ENCODE assay signal across 24 cellular contexts in the genomic region with DNA sequence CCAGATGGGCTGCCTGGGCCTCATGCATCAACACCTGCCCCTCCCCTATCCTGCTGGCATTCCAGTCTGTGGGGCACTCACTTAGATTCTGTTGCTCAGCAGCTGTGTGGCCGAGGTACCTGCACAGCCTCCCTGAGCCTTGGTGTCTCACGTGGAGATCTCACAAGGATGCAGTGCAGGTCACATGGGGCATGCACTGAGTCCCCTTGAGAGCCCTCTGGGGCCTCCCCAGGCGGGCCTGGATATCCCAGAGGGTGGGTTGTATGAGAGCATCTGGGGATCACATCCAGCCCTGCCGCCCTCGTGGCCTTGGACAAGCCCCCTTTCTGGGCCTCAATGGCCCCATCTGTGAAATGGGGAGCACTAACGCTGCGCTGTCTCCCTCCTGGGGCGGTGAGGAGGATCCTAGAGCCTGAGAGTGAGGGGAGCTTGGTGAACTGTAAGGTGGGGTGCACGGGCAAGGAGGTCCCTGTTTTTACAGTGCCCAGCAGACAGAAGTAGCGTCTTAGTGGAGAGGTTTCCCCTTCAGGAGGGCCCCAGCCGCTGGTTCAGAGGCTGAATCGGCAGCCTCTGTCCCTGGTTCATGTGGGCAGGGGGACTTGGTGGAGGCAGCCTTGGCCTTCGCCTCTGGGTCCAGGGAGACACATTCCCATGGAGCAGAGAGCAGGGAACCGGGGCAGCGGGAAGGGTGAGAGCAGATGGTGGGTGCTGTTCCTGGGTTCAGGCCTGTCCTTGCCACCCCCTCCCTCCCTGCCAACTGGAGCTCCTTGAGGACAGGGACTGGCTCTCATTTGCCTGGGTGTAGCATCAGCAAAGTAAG. TPM values are rescaled to one million over a fixed set of nuclear protein-coding genes. Genes with fewer than 3 reads are reported as not detected.
A peak's percentile ranks its signal among the peaks of the same experiment; 100 is the strongest.
DNase-seq lines count a peak whose midpoint lies in the region; ATAC-seq, FAIRE-seq and TF ChIP-seq lines count a peak whose summit lies in the region.
"Had no signal": no experiment of that assay in that cellular context is flagged by ENCODE, and none has a peak within 500 bp of the region (broad histone marks: within the 10 kb centered on the region; RNA-seq: fewer than 3 reads in every experiment).

No MANE protein-coding gene starts in this region.

- no peak for TF ChIP-seq RAD21 in K562 (CRISPR knock-in tag; conservative IDR thresholded peaks at IDR 0.05 in 1 of 2, IDR thresholded peaks at IDR 0.05 in 1 of 2)

- peaks cover 0 to 8% of the 10 kb centered on the region in 2 experiments; a peak in 2 of 5 replicates for H3K27me3 ChIP-seq in K562 (ENCODE audit: control insufficient read depth in 2 of 2, insufficient read depth in 2 of 2, low read length in 2 of 2)
- peaks cover 0 to 13% of the 10 kb centered on the region in 2 experiments for H3K27me3 ChIP-seq in mesenchymal stem cell (ENCODE audit: control insufficient read depth in 1 of 2, insufficient read depth in 1 of 2, low read length in 2 of 2)
- H3K27me3 ChIP-seq: MG63 had no signal

- 24% methylated on average over 13 of the region's 15 CpGs for WGBS in K562 (ENCODE audit: insufficient coverage, low coverage, missing lambda C conversion rate)
- WGBS in mesenchymal stem cell, result 92% methylated on average over 15 of the region's 15 CpGs

- no peak overlapping the region for H2BK5ac ChIP-seq in mesenchymal stem cell (ENCODE audit: low read depth, low read length, poor library complexity, severe bottlenecking)

- H3K27ac ChIP-seq in K562 (ENCODE audit: extremely low read depth, low read depth, low read length) (no peak overlapping the region), mesenchymal stem cell (ENCODE audit: low read length, poor library complexity, severe bottlenecking) (no peak overlapping the region)
- H3K27ac ChIP-seq: SK-N-MC had no signal

- peak overlapping the region; percentile 55 for H3K27ac Mint-ChIP-seq in activated naive CD4-positive, alpha-beta T cell treated with anti-CD3 and anti-CD28 coated beads, Interleukin-2, amount 50 U/mL, for 24 hours
- H3K27ac Mint-ChIP-seq: HFFc6 had no signal

- FAIRE-seq in K562 (lab: Jason Lieb, UNC), result no peak
- FAIRE-seq: GM12892 had no signal

- H2AK5ac ChIP-seq in mesenchymal stem cell (ENCODE audit: low read length, severe bottlenecking), result no peak overlapping the region

- no peaks in the 10 kb centered on the region for H3K79me1 ChIP-seq in mesenchymal stem cell (replicated peaks; ENCODE audit: low read length, poor library complexity, severe bottlenecking)

- peak overlapping the region; percentile 59 for H4K91ac ChIP-seq in mesenchymal stem cell (ENCODE audit: low read length)

- BruUV-seq in K562 (replicated peaks; lab: Mats Ljungman, UMichigan), result no TSS peak

- H3K27me3 Mint-ChIP-seq in activated naive CD4-positive, alpha-beta T cell treated with anti-CD3 and anti-CD28 coated beads, Interleukin-2, amount 50 U/mL, for 24 hours, result no peaks in the 10 kb centered on the region
- H3K27me3 Mint-ChIP-seq: CD4-positive, alpha-beta memory T cell had no signal

- H2BK120ac ChIP-seq in mesenchymal stem cell (ENCODE audit: low read depth, low read length), result no peak overlapping the region

- H2BK12ac ChIP-seq in mesenchymal stem cell (ENCODE audit: low read length in 2 of 2), result no peak overlapping the region

- TF ChIP-seq EP300 in K562 (IDR thresholded peaks at IDR 0.05; ENCODE audit: low read length), result no peak

- POLR2A ChIA-PET in K562 (lab: Yijun Ruan, JAX), result interaction anchor here (0.5 to 3.6 kb wide), 3 partner anchors 10 to 36 kb away, joined by 3 to 29 read pairs (median 5); no protein-coding TSS in a partner anchor

- H3K4me1 ChIP-seq in K562 (replicated peaks in 1 of 2; ENCODE audit: control insufficient read depth in 2 of 2, insufficient read depth in 2 of 2, low read length in 2 of 2), result peaks cover 6 to 31% of the 10 kb centered on the region in 2 experiments; a peak in 3 of 5 replicates
- H3K4me1 ChIP-seq in mesenchymal stem cell (ENCODE audit: control insufficient read depth, insufficient read depth, low read depth, low read length), result peaks cover 4% of the 10 kb centered on the region

- H3K4ac ChIP-seq in mesenchymal stem cell (ENCODE audit: low read depth in 1 of 2, low read length in 2 of 2), result peak overlapping the region in 1 of 2 experiments; percentile 52

- no peaks in the 10 kb centered on the region for H3K9me3 Mint-ChIP-seq in activated naive CD4-positive, alpha-beta T cell treated with anti-CD3 and anti-CD28 coated beads, Interleukin-2, amount 50 U/mL, for 24 hours
- H3K9me3 Mint-ChIP-seq: CD4-positive, alpha-beta memory T cell; HFFc6 had no signal

- in situ Hi-C loops in K562 (cut with MboI) (no loop called here), GM13977 (cut with MboI; ENCODE audit: low pct_unique_long_range_greater_than_20kb, low sequenced_read_pairs, unreplicated experiment) (no loop called here)

- TF ChIP-seq CTCF in K562 (IDR thresholded peaks at IDR 0.05 in 2 of 3, conservative IDR thresholded peaks at IDR 0.05 in 1 of 3; ENCODE audit: insufficient read depth in 2 of 3, low read depth in 1 of 3, low read length in 3 of 3) (no peak), GM13977 (IDR thresholded peaks at IDR 0.05; ENCODE audit: extremely low read depth, insufficient read depth, missing control alignments) (no peak)

- H4K8ac ChIP-seq in mesenchymal stem cell (ENCODE audit: low read length), result no peak overlapping the region

- no peak overlapping the region for H2BK15ac ChIP-seq in mesenchymal stem cell (ENCODE audit: low read depth, poor library complexity, severe bottlenecking)

- peaks cover 5% of the 10 kb centered on the region for H3K4me1 Mint-ChIP-seq in activated naive CD4-positive, alpha-beta T cell treated with anti-CD3 and anti-CD28 coated beads, Interleukin-2, amount 50 U/mL, for 24 hours

- H3K36me3 ChIP-seq in K562 (ENCODE audit: control insufficient read depth, insufficient read depth, low read length), result no peaks in the 10 kb centered on the region
- no peaks in the 10 kb centered on the region for H3K36me3 ChIP-seq in mesenchymal stem cell (ENCODE audit: control insufficient read depth in 1 of 2, insufficient read depth in 2 of 2, low read depth in 1 of 2, low read length in 2 of 2)
- H3K36me3 ChIP-seq: MG63 had no signal

- ATAC-seq in K562 (no peak), HG03442 (IDR thresholded peaks at IDR 0.05; ENCODE audit: unreplicated experiment) (no peak)

- no peaks in the 10 kb centered on the region for H3K36me3 Mint-ChIP-seq in activated naive CD4-positive, alpha-beta T cell treated with anti-CD3 and anti-CD28 coated beads, Interleukin-2, amount 50 U/mL, for 24 hours
- H3K36me3 Mint-ChIP-seq: CD4-positive, alpha-beta memory T cell had no signal

- no peak for DNase-seq in activated naive CD4-positive, alpha-beta T cell (lab: John Stamatoyannopoulos, UW)
- DNase-seq in K562 (ENCODE audit: extremely low read depth in 1 of 4, low spot score in 3 of 4) (no peak), mesenchymal stem cell (no peak), NCI-H1694 (lab: John Stamatoyannopoulos, UW) (no peak), GM13977 (ENCODE audit: low spot score) (no peak), H4 (ENCODE audit: low spot score) (no peak)
- DNase-seq: 8988T; Calu3; CD4-positive, alpha-beta memory T cell; H7; HFFc6; Karpas-422; MG63; NCI-H1092; NCI-H2081 treated with DMSO at 0.1 percent for 48 hours; NCI-H510A; NCI-H748 treated with DMSO at 0.1 percent for 48 hours; NK-92 treated with Interleukin-12 subunit alpha and Interleukin-12 subunit beta, amount 100 ng/mL, for 24 hours had no signal

- H3K4me3 Mint-ChIP-seq in activated naive CD4-positive, alpha-beta T cell treated with anti-CD3 and anti-CD28 coated beads, Interleukin-2, amount 50 U/mL, for 24 hours, result no peak overlapping the region
- H3K4me3 Mint-ChIP-seq: CD4-positive, alpha-beta memory T cell; HFFc6 had no signal

- peak overlapping the region in 1 of 2 experiments; percentile 32 for H3K14ac ChIP-seq in mesenchymal stem cell (ENCODE audit: low read length in 2 of 2)

- no peaks in the 10 kb centered on the region for H4K20me1 ChIP-seq in K562 (replicated peaks; ENCODE audit: control insufficient read depth, insufficient read depth, low read length)

- H3K18ac ChIP-seq in mesenchymal stem cell (ENCODE audit: low read depth in 1 of 2, low read length in 2 of 2), result no peak overlapping the region

- no peak overlapping the region for H3K4me3 ChIP-seq in K562
- H3K4me3 ChIP-seq in mesenchymal stem cell (ENCODE audit: insufficient read depth in 1 of 2, low read depth in 1 of 2, low read length in 2 of 2), result no peak overlapping the region
- H3K4me3 ChIP-seq: MG63, SK-N-MC had no signal

- intact Hi-C loops in K562 (cut with micrococcal nuclease), result no loop called here

- CTCF ChIA-PET in K562 (lab: Yijun Ruan, JAX; ENCODE audit: low intra/inter-chr PET ratio), result no interaction called here

- no peaks in the 10 kb centered on the region for H3K9me1 ChIP-seq in K562 (ENCODE audit: control insufficient read depth, insufficient read depth, low read length)

- no peak overlapping the region for H3K23ac ChIP-seq in mesenchymal stem cell (ENCODE audit: low read length in 2 of 2)

- H3K4me2 ChIP-seq in K562 (ENCODE audit: insufficient read depth, low read length), result no peak overlapping the region
- no peak overlapping the region for H3K4me2 ChIP-seq in mesenchymal stem cell (ENCODE audit: low read length, poor library complexity, severe bottlenecking)

- H3K9ac ChIP-seq in K562 (ENCODE audit: insufficient read depth in 1 of 2, low read depth in 2 of 2, low read length in 2 of 2), result no peak overlapping the region
- no peak overlapping the region for H3K9ac ChIP-seq in mesenchymal stem cell (ENCODE audit: low read length)

- no peak overlapping the region for H2AFZ ChIP-seq in K562 (ENCODE audit: low read depth, low read length)
- H2AFZ ChIP-seq in mesenchymal stem cell (ENCODE audit: low read depth, low read length), result no peak overlapping the region

- no peak for TF ChIP-seq POLR2A in K562 (conservative IDR thresholded peaks at IDR 0.05)

- H3K79me2 ChIP-seq in K562 (ENCODE audit: control insufficient read depth, insufficient read depth, low read length), result no peaks in the 10 kb centered on the region

- no peaks in the 10 kb centered on the region for H3K9me3 ChIP-seq in K562 (replicated peaks; ENCODE audit: control insufficient read depth, insufficient read depth, low read depth, low read length)
- no peaks in the 10 kb centered on the region for H3K9me3 ChIP-seq in mesenchymal stem cell (ENCODE audit: control insufficient read depth, low read length)
- H3K9me3 ChIP-seq: MG63 had no signal

RNA-seq across cellular contexts. Expression of gene SLC25A47, which starts 0.8 kb away (rescaled TPM):
- total RNA-seq in K562 (2011; cell fraction: chromatin; rRNA removed; ENCODE audit: low replicate concordance), result not detected in 2 replicates
- not detected in 2 replicates for total RNA-seq in K562 (2011; cell fraction: nucleolus; rRNA removed)
- total RNA-seq in K562 (2011; cell fraction: nucleoplasm; rRNA removed), result not detected in 2 replicates
- 0.23 and 0.24 TPM in 2 replicates for total RNA-seq in K562 (2014; rRNA removed)
- not detected in 2 replicates for total RNA-seq in K562 (2014; rRNA removed; fragmentation: Illumina TruSeq; extraction: Trizol)
- total RNA-seq in K562 (2015; rRNA removed; fragmentation: Illumina TruSeq; extraction: Trizol), result 0.22 TPM in 1 of 2 replicates, not detected in the other
- total RNA-seq in K562 (2021), result 0.09 and 0.25 TPM in 2 replicates
- polyA plus RNA-seq in K562 (2011; rRNA removed), result not detected in 2 replicates
- polyA plus RNA-seq in K562 (2011; cell fraction: cytosol; rRNA removed), result not detected in 2 replicates
- polyA plus RNA-seq in K562 (2011; cell fraction: nucleus; rRNA removed), result not detected in 2 replicates
- 0.06 TPM in 1 of 2 replicates, not detected in the other for polyA plus RNA-seq in K562 (2012)
- not detected in 2 replicates for polyA plus RNA-seq in K562 (2014; fragmentation: Illumina TruSeq; extraction: Trizol)
- not detected for polyA plus RNA-seq in K562 (2014; fragmentation: Nextera tagmentation; extraction: Ambion mirVana)
- polyA plus RNA-seq in K562 (2014; rRNA removed), result not detected in 2 replicates
- polyA minus RNA-seq in K562 (2011; rRNA and poly(A)+ RNA removed), result not detected in 2 replicates
- polyA minus RNA-seq in K562 (2011; cell fraction: cytosol; rRNA and poly(A)+ RNA removed), result not detected in 2 replicates
- polyA minus RNA-seq in K562 (2011; cell fraction: nucleus; rRNA and poly(A)+ RNA removed), result not detected in 2 replicates
- polyA plus RNA-seq in mesenchymal stem cell (2013, experiment 1 of 2), result not detected
- not detected for polyA plus RNA-seq in mesenchymal stem cell (2013, experiment 2 of 2)
- not detected in 2 replicates for total RNA-seq in H4 (2014; rRNA removed; shearing (Covaris generic))
- total RNA-seq: Calu3; CD4-positive, alpha-beta memory T cell; HFFc6 had no signal
- polyA plus RNA-seq: AG04450; BJ; CD4-positive, alpha-beta memory T cell had no signal

RNA-seq across cellular contexts. Expression of gene SLC25A29, which starts 16.1 kb away (rescaled TPM):
- total RNA-seq in K562 (2011; cell fraction: chromatin; rRNA removed; ENCODE audit: low replicate concordance), result 25.5 and 46.3 TPM in 2 replicates
- total RNA-seq in K562 (2011; cell fraction: nucleolus; rRNA removed), result 35.9 TPM in 2 replicates
- 25.8 and 28.6 TPM in 2 replicates for total RNA-seq in K562 (2011; cell fraction: nucleoplasm; rRNA removed)
- 12.7 and 17.5 TPM in 2 replicates for total RNA-seq in K562 (2014; rRNA removed)
- total RNA-seq in K562 (2014; rRNA removed; fragmentation: Illumina TruSeq; extraction: Trizol), result 2.0 and 2.7 TPM in 2 replicates
- 3.8 and 4.1 TPM in 2 replicates for total RNA-seq in K562 (2015; rRNA removed; fragmentation: Illumina TruSeq; extraction: Trizol)
- 13.7 and 14.5 TPM in 2 replicates for total RNA-seq in K562 (2021)
- 11.3 and 20.4 TPM in 2 replicates for polyA plus RNA-seq in K562 (2011; rRNA removed)
- polyA plus RNA-seq in K562 (2011; cell fraction: cytosol; rRNA removed), result 19.0 and 24.9 TPM in 2 replicates
- polyA plus RNA-seq in K562 (2011; cell fraction: nucleus; rRNA removed), result 94.7 and 105 TPM in 2 replicates
- 6.3 and 8.5 TPM in 2 replicates for polyA plus RNA-seq in K562 (2012)
- polyA plus RNA-seq in K562 (2014; fragmentation: Illumina TruSeq; extraction: Trizol), result 4.7 and 4.8 TPM in 2 replicates
- polyA plus RNA-seq in K562 (2014; fragmentation: Nextera tagmentation; extraction: Ambion mirVana), result under 1 TPM; 0.07 to 0.25 TPM
- 14.1 and 16.4 TPM in 2 replicates for polyA plus RNA-seq in K562 (2014; rRNA removed)
- polyA minus RNA-seq in K562 (2011; rRNA and poly(A)+ RNA removed), result 3.0 and 3.6 TPM in 2 replicates
- polyA minus RNA-seq in K562 (2011; cell fraction: cytosol; rRNA and poly(A)+ RNA removed), result 7.5 and 8.0 TPM in 2 replicates
- polyA minus RNA-seq in K562 (2011; cell fraction: nucleus; rRNA and poly(A)+ RNA removed), result 15.0 and 16.2 TPM in 2 replicates
- 16.0 TPM for polyA plus RNA-seq in mesenchymal stem cell (2013, experiment 1 of 2)
- 16.1 TPM for polyA plus RNA-seq in mesenchymal stem cell (2013, experiment 2 of 2)
- 11.2 and 23.5 TPM in 2 replicates for total RNA-seq in H4 (2014; rRNA removed; shearing (Covaris generic))

RNA-seq across cellular contexts. Expression of gene WDR25, which starts 53.9 kb away (rescaled TPM):
- total RNA-seq in K562 (2011; cell fraction: chromatin; rRNA removed; ENCODE audit: low replicate concordance), result 10.4 and 15.9 TPM in 2 replicates
- 11.0 and 11.7 TPM in 2 replicates for total RNA-seq in K562 (2011; cell fraction: nucleolus; rRNA removed)
- 8.4 and 11.8 TPM in 2 replicates for total RNA-seq in K562 (2011; cell fraction: nucleoplasm; rRNA removed)
- total RNA-seq in K562 (2014; rRNA removed) (11.2 TPM in 2 replicates), K562 (2014; rRNA removed; fragmentation: Illumina TruSeq; extraction: Trizol) (4.1 and 4.2 TPM in 2 replicates), K562 (2015; rRNA removed; fragmentation: Illumina TruSeq; extraction: Trizol) (6.3 and 6.7 TPM in 2 replicates), K562 (2021) (8.0 and 8.4 TPM in 2 replicates)
- polyA plus RNA-seq in K562 (2011; rRNA removed) (6.3 and 7.0 TPM in 2 replicates), K562 (2014; fragmentation: Illumina TruSeq; extraction: Trizol) (7.6 and 7.7 TPM in 2 replicates), K562 (2014; fragmentation: Nextera tagmentation; extraction: Ambion mirVana) (1 to 10 TPM in 1 of 2 experiments, under 1 TPM in 1; 0.42 to 1.2 TPM), K562 (2014; rRNA removed) (7.8 and 8.9 TPM in 2 replicates)
- polyA plus RNA-seq in K562 (2011; cell fraction: cytosol; rRNA removed), result 8.2 and 14.0 TPM in 2 replicates
- polyA plus RNA-seq in K562 (2011; cell fraction: nucleus; rRNA removed), result 4.9 and 5.8 TPM in 2 replicates
- 5.4 and 13.7 TPM in 2 replicates for polyA plus RNA-seq in K562 (2012)
- polyA minus RNA-seq in K562 (2011; rRNA and poly(A)+ RNA removed), result 5.4 and 6.8 TPM in 2 replicates
- polyA minus RNA-seq in K562 (2011; cell fraction: cytosol; rRNA and poly(A)+ RNA removed), result 3.7 and 4.5 TPM in 2 replicates
- 7.9 and 11.1 TPM in 2 replicates for polyA minus RNA-seq in K562 (2011; cell fraction: nucleus; rRNA and poly(A)+ RNA removed)
- 12.3 TPM for polyA plus RNA-seq in mesenchymal stem cell (2013, experiment 1 of 2)
- 12.0 TPM for polyA plus RNA-seq in mesenchymal stem cell (2013, experiment 2 of 2)
- total RNA-seq in H4 (2014; rRNA removed; shearing (Covaris generic)), result 23.7 and 23.8 TPM in 2 replicates
